10 cellular contexts compared by ENCODE assay signal in genomic region chr12:69996722-69997121, GRCh38.
"Had no signal": no experiment of that assay in that cellular context is flagged by ENCODE, and none has a peak within 500 bp of the region (broad histone marks: within the 10 kb centered on the region; RNA-seq: fewer than 3 reads in every experiment).

No MANE protein-coding gene starts in this region.

- H3K9me3 Mint-ChIP-seq: HFFc6 had no signal

- H3K4me3 ChIP-seq: GM23248 had no signal

- H3K36me3 Mint-ChIP-seq: IgD-negative memory B cell had no signal

- H3K9ac ChIP-seq: GM23248 had no signal

- H3K27ac Mint-ChIP-seq: H9, HFFc6, IgD-negative memory B cell had no signal

- H2AFZ ChIP-seq: GM23248 had no signal

- DNase-seq: GM23248, H9, HCEC 1CT, HFFc6, KG1 had no signal

- FAIRE-seq: H1, H54, HepG2 had no signal

- H3K4me1 Mint-ChIP-seq: H9 had no signal

- H3K4me3 Mint-ChIP-seq: H9, HFFc6, IgD-negative memory B cell had no signal

- H3K27ac ChIP-seq: GM23248, HL-60 had no signal

- ATAC-seq: HepG2 had no signal
